In genomic region chr16:537415-538335, GRCh38 we compare ENCODE assay signal across 26 cellular contexts. TPM values are rescaled to one million over a fixed set of nuclear protein-coding genes. Genes with fewer than 3 reads are reported as not detected.
DNase-seq lines count a peak whose midpoint lies in the region; ATAC-seq and TF ChIP-seq lines count a peak whose summit lies in the region.
"Had no signal": no experiment of that assay in that cellular context is flagged by ENCODE, and none has a peak within 500 bp of the region (broad histone marks: within the 10 kb centered on the region; RNA-seq: fewer than 3 reads in every experiment).

No MANE protein-coding gene starts in this region.

- H3K27me3 ChIP-seq in BE2C (no peaks in the 10 kb centered on the region), H7 (ENCODE audit: control insufficient read depth, insufficient read depth, low read length) (no peaks in the 10 kb centered on the region), hepatocyte (no peaks in the 10 kb centered on the region), psoas muscle (ENCODE audit: insufficient read depth in 3 of 3, low read length in 2 of 3) (no peaks in the 10 kb centered on the region)
- H3K27me3 ChIP-seq: breast epithelium, vagina had no signal

- no peak overlapping the region for H3K4me3 ChIP-seq in BE2C (ENCODE audit: low read depth, low read length)
- no peak overlapping the region for H3K4me3 ChIP-seq in H7 (ENCODE audit: insufficient read depth, low read depth, low read length)
- no peak overlapping the region for H3K4me3 ChIP-seq in astrocyte of the cerebellum (ENCODE audit: low read depth, low read length)
- no peak overlapping the region for H3K4me3 ChIP-seq in hepatocyte
- H3K4me3 ChIP-seq in psoas muscle: no peak overlapping the region
- H3K4me3 ChIP-seq: breast epithelium, GM23248, vagina had no signal

- H3K9me3 ChIP-seq in BE2C (no peaks in the 10 kb centered on the region), hepatocyte (ENCODE audit: low read depth) (no peaks in the 10 kb centered on the region), psoas muscle (no peaks in the 10 kb centered on the region)
- H3K9me3 ChIP-seq: breast epithelium, vagina had no signal

- intact Hi-C loops in psoas muscle (cut with DNase I): no loop called here

- 97% methylated on average over 56 of the region's 60 CpGs for WGBS in hepatocyte (ENCODE audit: low lambda C conversion rate, missing lambda C conversion rate)
- 94 to 97% (median 95%) methylated on average over 60 of the region's 60 CpGs for WGBS in psoas muscle, 3 donors

- no peak for DNase-seq in BE2C
- peak; percentile 87 for DNase-seq in H7
- no peak for DNase-seq in astrocyte of the cerebellum (ENCODE audit: low read depth)
- DNase-seq in hepatocyte (ENCODE audit: low spot score): no peak
- no peak for DNase-seq in GM03348 (ENCODE audit: low spot score)
- no peak for DNase-seq in hypothalamus (lab: John Stamatoyannopoulos, UW)
- DNase-seq in DMS 273 treated with DMSO at 0.1 percent for 48 hours (lab: John Stamatoyannopoulos, UW): no peak
- no peak for DNase-seq in psoas muscle
- DNase-seq: activated CD4-positive, CD25-positive, alpha-beta regulatory T cell treated with anti-CD3 and anti-CD28 coated beads, Interleukin-2, amount 50 U/mL, for 72 hours; activated CD8-positive, alpha-beta T cell treated with anti-CD3 and anti-CD28 coated beads for 36 hours; activated T-cell treated with anti-CD3 and anti-CD28 coated beads for 4 hours; CD8-positive, alpha-beta T cell; foreskin fibroblast; GM23248; MV-4-11; NCI-H526; small intestine had no signal

- peaks cover 88% of the 10 kb centered on the region for H3K79me2 ChIP-seq in hepatocyte

- in situ Hi-C loops in astrocyte of the cerebellum (cut with HindIII; ENCODE audit: low sequenced_read_pairs): no loop called here

- no peak overlapping the region for H3K4me2 ChIP-seq in hepatocyte
- H3K4me2 ChIP-seq: KMS-11 had no signal

- 0 out of 2 replicates have a peak, but pooled peaks have one; percentile 3 for TF ChIP-seq CTCF in BE2C (IDR thresholded peaks at IDR 0.05; ENCODE audit: low read depth, low read length)
- TF ChIP-seq CTCF in astrocyte of the cerebellum (IDR thresholded peaks at IDR 0.05; ENCODE audit: low read depth, low read length, missing control alignments): peak; percentile 19
- TF ChIP-seq CTCF in hepatocyte (IDR thresholded peaks at IDR 0.05; ENCODE audit: poor library complexity): peak; percentile 4
- no peak for TF ChIP-seq CTCF in psoas muscle (IDR thresholded peaks at IDR 0.05)

- H3K27ac ChIP-seq in hepatocyte (no peak overlapping the region), psoas muscle (no peak overlapping the region)
- H3K27ac ChIP-seq: breast epithelium, GM23248, KMS-11, vagina had no signal

- peaks cover 62% of the 10 kb centered on the region for H3K36me3 ChIP-seq in BE2C
- no peaks in the 10 kb centered on the region; the same call in 1 of the 2 replicates for H3K36me3 ChIP-seq in H7 (replicated peaks; ENCODE audit: control insufficient read depth, insufficient read depth, low read length)
- H3K36me3 ChIP-seq in hepatocyte (replicated peaks; ENCODE audit: insufficient read depth, low read depth): no peaks in the 10 kb centered on the region
- peaks cover 0 to 25% of the 10 kb centered on the region in 2 donors for H3K36me3 ChIP-seq in psoas muscle (ENCODE audit: insufficient read depth in 1 of 2, low read depth in 1 of 2)
- H3K36me3 ChIP-seq: breast epithelium had no signal

- no peak for ATAC-seq in psoas muscle
- ATAC-seq: activated CD8-positive, alpha-beta T cell treated with anti-CD3 and anti-CD28 coated beads for 36 hours; CD8-positive, alpha-beta T cell; Right ventricle myocardium inferior; stimulated activated memory B cell treated with anti-CD40 and anti-IgM and Interleukin-4, amounts not matched to agents 10 μg/mL and 1 μg/mL and 100 μg/mL, for 72 hours had no signal

- no peak overlapping the region for H2AFZ ChIP-seq in hepatocyte
- H2AFZ ChIP-seq: GM23248 had no signal

- H3K4me1 ChIP-seq in BE2C (no peaks in the 10 kb centered on the region), hepatocyte (ENCODE audit: insufficient read depth) (peaks cover 22% of the 10 kb centered on the region), psoas muscle (peaks cover 36% of the 10 kb centered on the region)
- H3K4me1 ChIP-seq: breast epithelium had no signal

- H3K9me2 ChIP-seq in hepatocyte (replicated peaks; ENCODE audit: insufficient read depth): no peaks in the 10 kb centered on the region

- H4K20me1 ChIP-seq in hepatocyte (ENCODE audit: insufficient read depth, poor library complexity, severe bottlenecking): peaks cover 22% of the 10 kb centered on the region

RNA-seq across cellular contexts. Expression of gene CAPN15, which starts 10.2 kb away (rescaled TPM):
- 198 TPM for polyA plus RNA-seq in BE2C (2012; ENCODE audit: insufficient read depth, insufficient read length, low read depth)
- total RNA-seq in H7 (2014; rRNA removed; shearing (Covaris generic)): 80.6 and 87.5 TPM in 2 replicates
- 41.7 and 51.0 TPM in 2 replicates for total RNA-seq in hepatocyte
- polyA plus RNA-seq in hepatocyte: 42.7 and 47.9 TPM in 2 replicates
- 10 to 100 TPM; 15.5 to 32.1 (median 26.8) TPM for total RNA-seq in psoas muscle
- polyA plus RNA-seq in psoas muscle: 10 to 100 TPM; 14.9 to 26.4 (median 22.6) TPM

RNA-seq across cellular contexts. Expression of gene PRR35, which starts 22.5 kb away (rescaled TPM):
- polyA plus RNA-seq in BE2C (2012; ENCODE audit: insufficient read depth, insufficient read length, low read depth): 0.91 TPM
- 0.28 and 0.85 TPM in 2 replicates for total RNA-seq in H7 (2014; rRNA removed; shearing (Covaris generic))
- total RNA-seq in hepatocyte (not detected in 2 replicates), psoas muscle (not detected)
- polyA plus RNA-seq in hepatocyte (not detected in 2 replicates), psoas muscle (not detected)
- total RNA-seq: activated CD8-positive, alpha-beta T cell treated with anti-CD3 and anti-CD28 coated beads for 36 hours; breast epithelium; CD8-positive, alpha-beta T cell; GM23248; liver; neural crest cell; progenitor cell of endocrine pancreas; Right ventricle myocardium inferior; temporal lobe; vagina had no signal
- polyA plus RNA-seq: GM23248, liver, small intestine had no signal

RNA-seq across cellular contexts. Expression of gene NHLRC4, which starts 29.1 kb away (rescaled TPM):
- 13.5 TPM for polyA plus RNA-seq in BE2C (2012; ENCODE audit: insufficient read depth, insufficient read length, low read depth)
- total RNA-seq in H7 (2014; rRNA removed; shearing (Covaris generic)): 1.1 TPM in 2 replicates
- 1.0 and 1.2 TPM in 2 replicates for total RNA-seq in hepatocyte
- polyA plus RNA-seq in hepatocyte: 0.25 and 1.7 TPM in 2 replicates
- total RNA-seq in psoas muscle: under 1 TPM in 3 of 4 donors, not detected in 1; 0.19 to 0.39 (median 0.27) TPM
- polyA plus RNA-seq in psoas muscle: under 1 TPM; 0.06 to 0.38 (median 0.27) TPM

RNA-seq across cellular contexts. Expression of gene PIGQ, which starts 32.1 kb away (rescaled TPM):
- 116 TPM for polyA plus RNA-seq in BE2C (2012; ENCODE audit: insufficient read depth, insufficient read length, low read depth)
- 42.2 and 44.6 TPM in 2 replicates for total RNA-seq in H7 (2014; rRNA removed; shearing (Covaris generic))
- 26.7 and 30.0 TPM in 2 replicates for total RNA-seq in hepatocyte
- 58.6 and 64.6 TPM in 2 replicates for polyA plus RNA-seq in hepatocyte
- 10 to 100 TPM; 18.3 to 26.3 (median 22.0) TPM for total RNA-seq in psoas muscle
- 10 to 100 TPM; 26.5 to 39.9 (median 27.2) TPM for polyA plus RNA-seq in psoas muscle

RNA-seq across cellular contexts. Expression of gene RAB40C, which starts 52.2 kb away (rescaled TPM):
- polyA plus RNA-seq in BE2C (2012; ENCODE audit: insufficient read depth, insufficient read length, low read depth): 21.3 TPM
- 26.3 and 26.4 TPM in 2 replicates for total RNA-seq in H7 (2014; rRNA removed; shearing (Covaris generic))
- total RNA-seq in hepatocyte (28.4 and 30.2 TPM in 2 replicates), psoas muscle (10 to 100 TPM; 12.3 to 20.2 (median 14.4) TPM)
- polyA plus RNA-seq in hepatocyte (30.8 and 32.7 TPM in 2 replicates), psoas muscle (10 to 100 TPM; 14.7 to 16.3 (median 15.7) TPM)
